ENCODE assay signal across 26 cellular contexts in genomic region chr7:54477083-54477482, GRCh38.
DNase-seq lines count a peak whose midpoint lies in the region; ATAC-seq and TF ChIP-seq lines count a peak whose summit lies in the region.
"Had no signal": no experiment of that assay in that cellular context is flagged by ENCODE, and none has a peak within 500 bp of the region (broad histone marks: within the 10 kb centered on the region; RNA-seq: fewer than 3 reads in every experiment).

No MANE protein-coding gene starts in this region.

- no peaks in the 10 kb centered on the region for H3K27me3 ChIP-seq in SK-N-SH (ENCODE audit: insufficient read depth)
- H3K27me3 ChIP-seq in MM.1S (replicated peaks; ENCODE audit: insufficient read depth, low read length), result no peaks in the 10 kb centered on the region

- H3K79me2 ChIP-seq in SK-N-SH (ENCODE audit: insufficient read depth) (no peaks in the 10 kb centered on the region), MM.1S (ENCODE audit: low read length) (no peaks in the 10 kb centered on the region)

- no peaks in the 10 kb centered on the region for H3K36me3 Mint-ChIP-seq in mesothelial cell of epicardium
- H3K36me3 Mint-ChIP-seq: brain; CD8-positive, alpha-beta T cell had no signal

- H3K4me1 Mint-ChIP-seq in mesothelial cell of epicardium, result no peaks in the 10 kb centered on the region
- H3K4me1 Mint-ChIP-seq: brain; stimulated activated naive CD8-positive, alpha-beta T cell treated with anti-CD3 and anti-CD28 coated beads, Interleukin-15, amount 100 ng/mL, for 72 hours had no signal

- H3K9me3 Mint-ChIP-seq in mesothelial cell of epicardium, result no peaks in the 10 kb centered on the region

- POLR2A ChIA-PET in SK-N-SH (lab: Yijun Ruan, JAX), result no interaction called here

- H3F3A ChIP-seq in SK-N-SH (replicated peaks; ENCODE audit: insufficient read depth) (no peaks in the 10 kb centered on the region), MM.1S (ENCODE audit: insufficient read depth, low read length) (no peaks in the 10 kb centered on the region)

- WGBS in SK-N-SH (ENCODE audit: low lambda C conversion rate), result 29% methylated on average over 1 of the region's 1 CpG

- H3K4me3 Mint-ChIP-seq in mesothelial cell of epicardium, result no peak overlapping the region
- H3K4me3 Mint-ChIP-seq: activated naive CD4-positive, alpha-beta T cell treated with anti-CD3 and anti-CD28 coated beads for 36 hours; activated T-helper 1 cell treated with anti-CD3 and anti-CD28 coated beads, Interleukin-12 subunit alpha, Interleukin-12 subunit beta, Interleukin-2, Interleukin-4 antibody, amounts not matched to agents 30 ng/mL and 10 ng/mL and 1 ng/mL, durations not matched to agents 14 hours and 24 hours and 36 hours; brain; CD8-positive, alpha-beta T cell; stimulated activated naive CD8-positive, alpha-beta T cell treated with anti-CD3 and anti-CD28 coated beads, Interleukin-15, amount 100 ng/mL, for 72 hours had no signal

- H3K27ac ChIP-seq in SK-N-SH (ENCODE audit: low read depth in 2 of 2, low read length in 1 of 2) (no peak overlapping the region), MM.1S (ENCODE audit: low read length) (no peak overlapping the region)
- H3K27ac ChIP-seq: A549, left ventricle myocardium inferior, SJCRH30 had no signal

- DNase-seq in SK-N-SH, result no peak
- peak; percentile 13 for DNase-seq in MM.1S
- DNase-seq in RKO (ENCODE audit: low spot score), result peak; percentile 21
- DNase-seq in mesothelial cell of epicardium (ENCODE audit: low spot score in 2 of 2, unreplicated experiment in 2 of 2), result no peak
- no peak for DNase-seq in left colon
- no peak for DNase-seq in MV-4-11 (lab: John Stamatoyannopoulos, UW)
- DNase-seq: activated CD4-positive, alpha-beta T cell treated with anti-CD3 and anti-CD28 coated beads, Interleukin-2, amount 50 U/mL, for 4 hours; activated CD4-positive, CD25-positive, alpha-beta regulatory T cell; activated CD8-positive, alpha-beta memory T cell treated with anti-CD3 and anti-CD28 coated beads, Interleukin-2, amount 50 U/mL, for 4 hours; activated naive CD4-positive, alpha-beta T cell treated with anti-CD3 and anti-CD28 coated beads for 36 hours; CD8-positive, alpha-beta T cell; GF-D8; left ventricle myocardium inferior; NCI-H1048; NCI-H187; NCI-H526 treated with DMSO at 0.1 percent for 48 hours; nucleus accumbens; SJCRH30; stimulated activated naive CD8-positive, alpha-beta T cell treated with anti-CD3 and anti-CD28 coated beads, Interleukin-15, amount 100 ng/mL, for 72 hours; T-helper 1 cell had no signal

- H3K27me3 Mint-ChIP-seq in mesothelial cell of epicardium (ENCODE audit: low read depth), result peaks cover 12% of the 10 kb centered on the region
- H3K27me3 Mint-ChIP-seq: stimulated activated naive CD8-positive, alpha-beta T cell treated with anti-CD3 and anti-CD28 coated beads, Interleukin-15, amount 100 ng/mL, for 72 hours had no signal

- ATAC-seq in SK-N-SH treated with all-trans-retinoic acid at 6 μM for 48 hours, result no peak
- no peak for ATAC-seq in HG03045 (IDR thresholded peaks at IDR 0.05; ENCODE audit: unreplicated experiment)
- no peak for ATAC-seq in left colon
- ATAC-seq: A549; CD8-positive, alpha-beta T cell; stimulated activated naive CD8-positive, alpha-beta T cell treated with anti-CD3 and anti-CD28 coated beads, Interleukin-15, amount 100 ng/mL, for 72 hours had no signal

- TF ChIP-seq CTCF in SK-N-SH (IDR thresholded peaks at IDR 0.05), result peak; percentile 29
- TF ChIP-seq CTCF in MM.1S (IDR thresholded peaks at IDR 0.05; ENCODE audit: low read length), result peak; percentile 22; the same call in 1 of the 2 replicates
- peak; percentile 55 for TF ChIP-seq CTCF in mesothelial cell of epicardium (IDR thresholded peaks at IDR 0.05; ENCODE audit: unreplicated experiment)

- H4K20me1 ChIP-seq in SK-N-SH (ENCODE audit: insufficient read depth), result no peaks in the 10 kb centered on the region
- no peaks in the 10 kb centered on the region for H4K20me1 ChIP-seq in MM.1S (ENCODE audit: insufficient read depth, low read length)

- TF ChIP-seq RAD21 in SK-N-SH (IDR thresholded peaks at IDR 0.05; ENCODE audit: low read length), result no peak

- H3K4me3 ChIP-seq in SK-N-SH (ENCODE audit: low read depth in 2 of 2, low read length in 1 of 2) (no peak overlapping the region), MM.1S (ENCODE audit: low read length) (no peak overlapping the region)
- H3K4me3 ChIP-seq: A549, HAP-1, left ventricle myocardium inferior, SJCRH30 had no signal

- H2AFZ ChIP-seq in SK-N-SH (ENCODE audit: low read depth), result no peak overlapping the region
- no peak overlapping the region for H2AFZ ChIP-seq in MM.1S (ENCODE audit: low read length)

- no peak overlapping the region for H3K27ac Mint-ChIP-seq in mesothelial cell of epicardium
- H3K27ac Mint-ChIP-seq: activated naive CD4-positive, alpha-beta T cell treated with anti-CD3 and anti-CD28 coated beads for 36 hours; activated T-helper 1 cell treated with anti-CD3 and anti-CD28 coated beads, Interleukin-12 subunit alpha, Interleukin-12 subunit beta, Interleukin-2, Interleukin-4 antibody, amounts not matched to agents 30 ng/mL and 10 ng/mL and 1 ng/mL, durations not matched to agents 14 hours and 24 hours and 36 hours; brain; CD8-positive, alpha-beta T cell; stimulated activated naive CD8-positive, alpha-beta T cell treated with anti-CD3 and anti-CD28 coated beads, Interleukin-15, amount 100 ng/mL, for 72 hours had no signal

- H3K9me3 ChIP-seq in SK-N-SH (0 out of 2 replicates have a peak, but pooled peaks cover 13% of the 10 kb centered on the region), MM.1S (replicated peaks; ENCODE audit: insufficient read depth, low read length) (no peaks in the 10 kb centered on the region)
- H3K9me3 ChIP-seq: A549 had no signal

- H3K4me1 ChIP-seq in SK-N-SH (ENCODE audit: control insufficient read depth in 1 of 2, insufficient read depth in 2 of 2, low read depth in 1 of 2, low read length in 1 of 2) (no peaks in the 10 kb centered on the region), MM.1S (ENCODE audit: low read length) (no peaks in the 10 kb centered on the region)
- H3K4me1 ChIP-seq: A549, HAP-1, left ventricle myocardium inferior, SJCRH30 had no signal

- TF ChIP-seq EP300 in SK-N-SH (IDR thresholded peaks at IDR 0.05; ENCODE audit: borderline replicate concordance in 1 of 2, low read depth in 1 of 2, low read length in 1 of 2), result no peak

- no peaks in the 10 kb centered on the region for H3K36me3 ChIP-seq in SK-N-SH (replicated peaks in 1 of 2; ENCODE audit: control insufficient read depth in 1 of 2, insufficient read depth in 2 of 2, low read length in 1 of 2)
- no peaks in the 10 kb centered on the region for H3K36me3 ChIP-seq in MM.1S (replicated peaks; ENCODE audit: insufficient read depth, low read length)
- H3K36me3 ChIP-seq: HAP-1, left ventricle myocardium inferior, SJCRH30 had no signal

- intact Hi-C loops in left colon (cut with DNase I, micrococcal nuclease), result no loop called here

- CTCF ChIA-PET in SK-N-SH (lab: Yijun Ruan, JAX), result interaction anchor here (0.7 to 1.2 kb wide), 2 partner anchors 11 to 278 kb away, joined by 3 to 5 read pairs; no protein-coding TSS in a partner anchor

- H3K9me2 ChIP-seq in SK-N-SH, result no peaks in the 10 kb centered on the region
- no peaks in the 10 kb centered on the region for H3K9me2 ChIP-seq in MM.1S (replicated peaks; ENCODE audit: insufficient read depth, low read length)

- H3K9ac ChIP-seq in SK-N-SH (no peak overlapping the region), MM.1S (ENCODE audit: low read length) (no peak overlapping the region)

- H3K4me2 ChIP-seq in SK-N-SH (no peak overlapping the region), MM.1S (ENCODE audit: low read depth, low read length) (no peak overlapping the region)
- H3K4me2 ChIP-seq: A549 had no signal

TF ChIP-seq in SK-N-SH, 30 proteins besides CTCF, POLR2A, EP300 and RAD21 (continues in another document):
- TF ChIP-seq, protein P1, sequence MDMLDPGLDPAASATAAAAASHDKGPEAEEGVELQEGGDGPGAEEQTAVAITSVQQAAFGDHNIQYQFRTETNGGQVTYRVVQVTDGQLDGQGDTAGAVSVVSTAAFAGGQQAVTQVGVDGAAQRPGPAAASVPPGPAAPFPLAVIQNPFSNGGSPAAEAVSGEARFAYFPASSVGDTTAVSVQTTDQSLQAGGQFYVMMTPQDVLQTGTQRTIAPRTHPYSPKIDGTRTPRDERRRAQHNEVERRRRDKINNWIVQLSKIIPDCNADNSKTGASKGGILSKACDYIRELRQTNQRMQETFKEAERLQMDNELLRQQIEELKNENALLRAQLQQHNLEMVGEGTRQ (IDR thresholded peaks at IDR 0.05; ENCODE audit: borderline replicate concordance, low read depth, low read length), result no peak
- TF ChIP-seq ELF1 (IDR thresholded peaks at IDR 0.05) (no peak), JUND (IDR thresholded peaks at IDR 0.05) (no peak), MEF2A (IDR thresholded peaks at IDR 0.05; ENCODE audit: borderline replicate concordance, low read depth) (no peak), CHD2 (IDR thresholded peaks at IDR 0.05; ENCODE audit: low read length, partially characterized antibody) (no peak), NFIC (IDR thresholded peaks at IDR 0.05; ENCODE audit: borderline replicate concordance) (no peak), GATA2 (CRISPR knock-in tag; IDR thresholded peaks at IDR 0.05) (no peak)

TF ChIP-seq in SK-N-SH treated with all-trans-retinoic acid at 6 μM for 48 hours, 23 proteins besides CTCF, POLR2A, EP300 and RAD21 (continues in another document):
- TF ChIP-seq ZNF70 (CRISPR knock-in tag; IDR thresholded peaks at IDR 0.05), result no peak
- no peak for TF ChIP-seq TSHZ2 (CRISPR knock-in tag; IDR thresholded peaks at IDR 0.05)
- no peak for TF ChIP-seq GLIS3 (CRISPR knock-in tag; IDR thresholded peaks at IDR 0.05)
- no peak for TF ChIP-seq PPARA (CRISPR knock-in tag; IDR thresholded peaks at IDR 0.05; ENCODE audit: borderline replicate concordance)

Comparison
In these comparisons a context has a peak if more than half of its experiments do, and no peak if none do; other contexts are left out.
1. DNase-seq: peak in MM.1S (single experiment) and RKO (single experiment); none in SK-N-SH (single experiment), mesothelial cell of epicardium (0 of 2), left colon (0 of 2) and MV-4-11 (single experiment).
2. Peak in every context shown above with its lines, with median percentiles within 50 percentile points of each other: CTCF ChIP-seq.